In the genomic region with DNA sequence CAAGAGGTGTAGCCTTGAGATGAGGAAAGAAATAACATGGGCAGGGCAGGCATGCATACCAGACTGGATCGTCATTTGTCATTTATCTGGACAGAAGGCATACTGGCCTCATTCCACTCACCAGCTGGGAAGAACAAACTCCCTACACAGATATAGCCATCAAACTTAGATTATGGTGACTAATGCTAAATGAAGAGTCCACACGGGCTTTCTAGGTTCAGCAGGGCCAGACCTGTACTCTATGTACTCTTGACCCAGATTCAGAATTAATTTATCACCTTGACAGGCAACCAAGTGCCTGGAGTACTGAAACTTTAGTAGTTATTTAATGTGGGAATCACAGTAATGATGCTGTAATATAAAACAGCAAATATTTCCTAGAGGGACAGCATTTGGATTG, we compare ENCODE assay signal across 10 cellular contexts. TPM values are rescaled to one million over a fixed set of nuclear protein-coding genes. Genes with fewer than 3 reads are reported as not detected.
DNase-seq lines count a peak whose midpoint lies in the region; ATAC-seq and TF ChIP-seq lines count a peak whose summit lies in the region.
"Had no signal": no experiment of that assay in that cellular context is flagged by ENCODE, and none has a peak within 500 bp of the region (broad histone marks: within the 10 kb centered on the region; RNA-seq: fewer than 3 reads in every experiment).

No MANE protein-coding gene starts in this region.

- no peaks in the 10 kb centered on the region for H3K36me3 ChIP-seq in adipocyte (ENCODE audit: control insufficient read depth, insufficient read depth, low read length, severe bottlenecking)
- no peaks in the 10 kb centered on the region for H3K36me3 ChIP-seq in smooth muscle cell (ENCODE audit: low read depth)
- no peaks in the 10 kb centered on the region for H3K36me3 ChIP-seq in ascending aorta

- H3K4me1 ChIP-seq in adipocyte (ENCODE audit: control insufficient read depth, insufficient read depth, low read length) (peaks cover 18% of the 10 kb centered on the region), right cardiac atrium (ENCODE audit: control insufficient read depth, insufficient read depth, low read length) (peaks cover 1% of the 10 kb centered on the region), smooth muscle cell (ENCODE audit: low read depth) (peaks cover 21% of the 10 kb centered on the region), ascending aorta (peaks cover 5 to 22% of the 10 kb centered on the region in 2 donors)

- intact Hi-C loops in right cardiac atrium (cut with DNase I) (loop anchor here in 1 of 4 donors (10.0 kb wide), 1 partner anchor 180 kb away; no protein-coding TSS in a partner anchor), ascending aorta (cut with DNase I) (no loop called here)

- TF ChIP-seq POLR2A in erythroblast (IDR thresholded peaks at IDR 0.05; ENCODE audit: low read length): no peak

- H3K79me2 ChIP-seq in smooth muscle cell (ENCODE audit: low read depth): peaks cover 49% of the 10 kb centered on the region

- peaks cover 28% of the 10 kb centered on the region for H4K20me1 ChIP-seq in smooth muscle cell (ENCODE audit: low read depth)

- H3K4me3 ChIP-seq in adipocyte (ENCODE audit: low read length): no peak overlapping the region
- no peak overlapping the region for H3K4me3 ChIP-seq in right cardiac atrium (ENCODE audit: low read length)
- H3K4me3 ChIP-seq in smooth muscle cell: no peak overlapping the region
- no peak overlapping the region for H3K4me3 ChIP-seq in ascending aorta

- H3K9ac ChIP-seq in adipocyte (ENCODE audit: low read length) (no peak overlapping the region), smooth muscle cell (ENCODE audit: low read depth) (peak overlapping the region; percentile 47)

- H3K27me3 ChIP-seq in adipocyte (replicated peaks; ENCODE audit: control insufficient read depth, insufficient read depth, low read length) (no peaks in the 10 kb centered on the region), right cardiac atrium (ENCODE audit: control insufficient read depth, insufficient read depth) (no peaks in the 10 kb centered on the region), smooth muscle cell (ENCODE audit: low read depth) (no peaks in the 10 kb centered on the region), ascending aorta (no peaks in the 10 kb centered on the region)

- no peak overlapping the region for H2AFZ ChIP-seq in smooth muscle cell (ENCODE audit: low read depth)

- TF ChIP-seq CTCF in smooth muscle cell (IDR thresholded peaks at IDR 0.05; ENCODE audit: borderline replicate concordance, insufficient read depth, poor library complexity, severe bottlenecking) (no peak), ascending aorta (IDR thresholded peaks at IDR 0.05) (no peak)

- H3K4me2 ChIP-seq in smooth muscle cell: peak overlapping the region; percentile 46

- WGBS in right cardiac atrium: 21% methylated on average over 2 of the region's 2 CpGs
- 1% methylated on average over 2 of the region's 2 CpGs for whole genome bisulfite sequencing in smooth muscle cell (ENCODE audit: low lambda C conversion rate)

- H3K9me3 ChIP-seq in adipocyte (ENCODE audit: control insufficient read depth, low read length) (no peaks in the 10 kb centered on the region), right cardiac atrium (ENCODE audit: control insufficient read depth, low read length) (no peaks in the 10 kb centered on the region), smooth muscle cell (replicated peaks; ENCODE audit: low read depth) (no peaks in the 10 kb centered on the region), ascending aorta (no peaks in the 10 kb centered on the region)

- H3K27ac ChIP-seq in right cardiac atrium (ENCODE audit: low read length) (no peak overlapping the region), smooth muscle cell (ENCODE audit: low read depth) (peak overlapping the region; percentile 100), ascending aorta (peak overlapping the region in 1 of 2 donors; percentile 8)

- peak; percentile 25 for DNase-seq in HK-2 (ENCODE audit: unreplicated experiment)
- DNase-seq in adipocyte (ENCODE audit: low read depth): peak; percentile 79
- DNase-seq in right cardiac atrium: no peak
- no peak for DNase-seq in smooth muscle cell (lab: John Stamatoyannopoulos, UW; ENCODE audit: unreplicated experiment)
- DNase-seq in CD1c-positive myeloid dendritic cell (ENCODE audit: extremely low spot score): no peak
- DNase-seq in erythroblast (lab: John Stamatoyannopoulos, UW): no peak
- no peak for DNase-seq in OCI-M2 (lab: John Stamatoyannopoulos, UW; ENCODE audit: unreplicated experiment)
- DNase-seq in ascending aorta (ENCODE audit: low spot score in 2 of 2): no peak
- DNase-seq: activated CD4-positive, CD25-positive, alpha-beta regulatory T cell; stimulated activated naive B cell treated with anti-CD40 and anti-IgM and Interleukin-4, amounts not matched to agents 10 μg/mL and 1 μg/mL and 100 μg/mL, for 72 hours had no signal

- peaks cover 6% of the 10 kb centered on the region for H3F3A ChIP-seq in smooth muscle cell (ENCODE audit: low read depth)

- peak; percentile 83 to 94 for ATAC-seq in right cardiac atrium
- ATAC-seq: stimulated activated naive B cell treated with anti-CD40 and anti-IgM and Interleukin-4, amounts not matched to agents 10 μg/mL and 1 μg/mL and 100 μg/mL, for 72 hours had no signal

RNA-seq across cellular contexts. Expression of gene SCHIP1, which starts 15.3 kb away (rescaled TPM):
- total RNA-seq in right cardiac atrium (10 to 100 TPM; 34.7 to 53.7 (median 44.0) TPM), smooth muscle cell (2.4 and 12.4 TPM in 2 replicates), ascending aorta (11.7 TPM)
- polyA plus RNA-seq in right cardiac atrium (61.0 TPM), smooth muscle cell (3.5 and 5.1 TPM in 2 replicates)

Comparison
In these comparisons a context has a peak if more than half of its experiments do, and no peak if none do; other contexts are left out.
1. DNase-seq: peak in HK-2 (single experiment) and adipocyte (single experiment); none in right cardiac atrium (0 of 3), smooth muscle cell (single experiment), CD1c-positive myeloid dendritic cell (single experiment), erythroblast (0 of 2), OCI-M2 (single experiment) and ascending aorta (0 of 2).